Comparison of ENCODE assay signal across 8 cellular contexts in genomic region chr13:30334663-30335386, GRCh38. TPM values are rescaled to one million over a fixed set of nuclear protein-coding genes. Genes with fewer than 3 reads are reported as not detected.
A peak's percentile ranks its signal among the peaks of the same experiment; 100 is the strongest.
DNase-seq lines count a peak whose midpoint lies in the region; ATAC-seq and TF ChIP-seq lines count a peak whose summit lies in the region.

No MANE protein-coding gene starts in this region.

- H3K4me3 Mint-ChIP-seq in activated naive CD4-positive, alpha-beta T cell treated with anti-CD3 and anti-CD28 coated beads for 36 hours, result no peak overlapping the region

- no peaks in the 10 kb centered on the region for H3K9me3 ChIP-seq in mucosa of descending colon

- no peaks in the 10 kb centered on the region for H3K4me1 ChIP-seq in mucosa of descending colon (ENCODE audit: low read depth)

- peak; percentile 21 for DNase-seq in activated naive CD4-positive, alpha-beta T cell treated with anti-CD3 and anti-CD28 coated beads for 36 hours
- DNase-seq in activated naive CD4-positive, alpha-beta T cell treated with anti-CD3 and anti-CD28 coated beads, Interleukin-2, amount 50 U/mL, for 16 hours, result no peak
- DNase-seq in NCI-H1105 (lab: John Stamatoyannopoulos, UW) (peak; percentile 9), mucosa of descending colon (peak in 1 of 3 donors; percentile 20), NCI-H2227 (lab: John Stamatoyannopoulos, UW; ENCODE audit: unreplicated experiment) (no peak), NCI-H446 (lab: John Stamatoyannopoulos, UW) (no peak)
- DNase-seq in central memory CD4-positive, alpha-beta T cell, result peak; percentile 28

- H3K27ac Mint-ChIP-seq in activated naive CD4-positive, alpha-beta T cell treated with anti-CD3 and anti-CD28 coated beads for 36 hours, result no peak overlapping the region

- ATAC-seq in mucosa of descending colon, result peak; percentile 61
- no peak for ATAC-seq in HG03460 (IDR thresholded peaks at IDR 0.05; ENCODE audit: unreplicated experiment)

- no peaks in the 10 kb centered on the region for H3K9me3 Mint-ChIP-seq in activated naive CD4-positive, alpha-beta T cell treated with anti-CD3 and anti-CD28 coated beads for 36 hours

- H3K36me3 Mint-ChIP-seq in activated naive CD4-positive, alpha-beta T cell treated with anti-CD3 and anti-CD28 coated beads for 36 hours (ENCODE audit: low read depth), result no peaks in the 10 kb centered on the region

- intact Hi-C loops in activated naive CD4-positive, alpha-beta T cell treated with anti-CD3 and anti-CD28 coated beads for 36 hours (cut with micrococcal nuclease), result loop anchor here (1.0 kb wide), 2 partner anchors 203 to 468 kb away; no protein-coding TSS in a partner anchor
- intact Hi-C loops in mucosa of descending colon (cut with DNase I, micrococcal nuclease), result no loop called here

- peak; percentile 32 for TF ChIP-seq CTCF in mucosa of descending colon (IDR thresholded peaks at IDR 0.05)

- no peaks in the 10 kb centered on the region for H3K36me3 ChIP-seq in mucosa of descending colon (ENCODE audit: low read depth)

- CTCF ChIA-PET in activated naive CD4-positive, alpha-beta T cell treated with anti-CD3 and anti-CD28 coated beads for 36 hours (lab: Charles Lee), result interaction anchor here (0.8 to 2.7 kb wide), 5 partner anchors 16 to 217 kb away, joined by 3 to 31 read pairs (median 5); no protein-coding TSS in a partner anchor

- H3K4me3 ChIP-seq in mucosa of descending colon, result no peak overlapping the region

- peaks cover 4% of the 10 kb centered on the region for H3K4me1 Mint-ChIP-seq in activated naive CD4-positive, alpha-beta T cell treated with anti-CD3 and anti-CD28 coated beads for 36 hours (ENCODE audit: low read depth)

- no peaks in the 10 kb centered on the region for H3K27me3 Mint-ChIP-seq in activated naive CD4-positive, alpha-beta T cell treated with anti-CD3 and anti-CD28 coated beads for 36 hours (ENCODE audit: low read depth)

RNA-seq across cellular contexts. Expression of gene KATNAL1, which starts 27.5 kb away (rescaled TPM):
- total RNA-seq in activated naive CD4-positive, alpha-beta T cell treated with anti-CD3 and anti-CD28 coated beads for 36 hours, result 1 to 10 TPM; 8.0 to 8.3 TPM
- 10 to 100 TPM in 1 of 3 donors, 1 to 10 TPM in 2; 3.4 to 45.5 (median 5.8) TPM for total RNA-seq in mucosa of descending colon

Comparison
In these comparisons a context has a peak if more than half of its experiments do, and no peak if none do; other contexts are left out.
1. DNase-seq: peak in activated naive CD4-positive, alpha-beta T cell treated with anti-CD3 and anti-CD28 coated beads for 36 hours (single experiment), NCI-H1105 (single experiment) and central memory CD4-positive, alpha-beta T cell (single experiment); none in activated naive CD4-positive, alpha-beta T cell treated with anti-CD3 and anti-CD28 coated beads, Interleukin-2, amount 50 U/mL, for 16 hours (single experiment), NCI-H2227 (single experiment) and NCI-H446 (0 of 2).